ENCODE assay signal across 1 cellular context in the genomic region with DNA sequence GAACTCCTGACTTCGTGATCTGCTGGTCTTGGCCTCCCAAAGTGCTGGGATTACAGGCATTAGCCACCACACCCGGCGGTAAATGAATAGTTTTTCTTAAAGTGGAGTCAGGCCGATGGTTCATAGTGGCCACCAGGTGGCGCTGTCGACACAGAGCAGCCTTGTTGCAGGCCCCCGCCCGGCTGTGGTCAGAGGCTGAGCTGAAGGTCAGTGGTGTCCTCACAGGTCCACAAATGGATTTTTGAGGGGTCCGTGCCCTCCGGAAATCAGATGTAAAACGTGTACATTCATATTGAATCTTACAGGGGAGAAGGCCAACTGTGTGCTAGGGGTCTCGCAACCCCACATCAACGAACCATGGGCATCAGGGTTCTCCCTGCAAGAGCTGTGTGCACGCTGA.
TF ChIP-seq lines count a peak whose summit lies in the region.

No MANE protein-coding gene starts in this region.

TF ChIP-seq in GM12878, 131 proteins besides CTCF, POLR2A, EP300 and RAD21:
- TF ChIP-seq NRF1 (conservative IDR thresholded peaks at IDR 0.05; ENCODE audit: low read depth, low read length) (no peak), ATF7 (IDR thresholded peaks at IDR 0.05; ENCODE audit: low read depth) (no peak), PAX8 (IDR thresholded peaks at IDR 0.05) (no peak), GABPA (IDR thresholded peaks at IDR 0.05; ENCODE audit: low read depth) (no peak), BRCA1 (IDR thresholded peaks at IDR 0.05; ENCODE audit: low read depth, low read length) (no peak), MYC (IDR thresholded peaks at IDR 0.05; ENCODE audit: insufficient read depth, insufficient read length, insufficient replicate concordance, low read length, severe bottlenecking) (no peak), E2F4 (IDR thresholded peaks at IDR 0.05; ENCODE audit: low read depth, low read length) (no peak), IKZF2 (IDR thresholded peaks at IDR 0.05) (no peak), TCF3 (IDR thresholded peaks at IDR 0.05; ENCODE audit: borderline replicate concordance, insufficient read depth, low read depth, low read length) (no peak), SUPT20H (IDR thresholded peaks at IDR 0.05; ENCODE audit: borderline replicate concordance, control insufficient read depth, low read depth, low read length) (no peak), SMAD1 (IDR thresholded peaks at IDR 0.05; ENCODE audit: low read depth, partially characterized antibody) (no peak), RUNX3 (IDR thresholded peaks at IDR 0.05; ENCODE audit: low read length) (peak; percentile 32; the same call in 1 of the 2 replicates), CBX5 (IDR thresholded peaks at IDR 0.05; ENCODE audit: low read depth) (peak; percentile 98), POLR2AphosphoS5 (IDR thresholded peaks at IDR 0.05; ENCODE audit: low read length) (no peak), NFXL1 (IDR thresholded peaks at IDR 0.05; ENCODE audit: borderline replicate concordance) (peak; percentile 89), PML (IDR thresholded peaks at IDR 0.05; ENCODE audit: low read length) (no peak), CEBPB (IDR thresholded peaks at IDR 0.05; ENCODE audit: borderline replicate concordance in 1 of 2, low read depth in 2 of 2, low read length in 2 of 2) (no peak), CREM (IDR thresholded peaks at IDR 0.05; ENCODE audit: low read depth) (no peak), HSF1 (IDR thresholded peaks at IDR 0.05; ENCODE audit: low read depth, low read length) (no peak), USF2 (IDR thresholded peaks at IDR 0.05; ENCODE audit: borderline replicate concordance, low read depth, low read length) (no peak), ZZZ3 (IDR thresholded peaks at IDR 0.05; ENCODE audit: control insufficient read depth, insufficient read length, low read depth) (no peak), ASH2L (IDR thresholded peaks at IDR 0.05; ENCODE audit: borderline replicate concordance, low read depth) (no peak), KAT2A (conservative IDR thresholded peaks at IDR 0.05; ENCODE audit: control insufficient read depth, low read depth, low read length) (no peak), POU2F2 (IDR thresholded peaks at IDR 0.05; ENCODE audit: borderline replicate concordance, low read depth, low read length) (no peak)
- TF ChIP-seq, protein P1, sequence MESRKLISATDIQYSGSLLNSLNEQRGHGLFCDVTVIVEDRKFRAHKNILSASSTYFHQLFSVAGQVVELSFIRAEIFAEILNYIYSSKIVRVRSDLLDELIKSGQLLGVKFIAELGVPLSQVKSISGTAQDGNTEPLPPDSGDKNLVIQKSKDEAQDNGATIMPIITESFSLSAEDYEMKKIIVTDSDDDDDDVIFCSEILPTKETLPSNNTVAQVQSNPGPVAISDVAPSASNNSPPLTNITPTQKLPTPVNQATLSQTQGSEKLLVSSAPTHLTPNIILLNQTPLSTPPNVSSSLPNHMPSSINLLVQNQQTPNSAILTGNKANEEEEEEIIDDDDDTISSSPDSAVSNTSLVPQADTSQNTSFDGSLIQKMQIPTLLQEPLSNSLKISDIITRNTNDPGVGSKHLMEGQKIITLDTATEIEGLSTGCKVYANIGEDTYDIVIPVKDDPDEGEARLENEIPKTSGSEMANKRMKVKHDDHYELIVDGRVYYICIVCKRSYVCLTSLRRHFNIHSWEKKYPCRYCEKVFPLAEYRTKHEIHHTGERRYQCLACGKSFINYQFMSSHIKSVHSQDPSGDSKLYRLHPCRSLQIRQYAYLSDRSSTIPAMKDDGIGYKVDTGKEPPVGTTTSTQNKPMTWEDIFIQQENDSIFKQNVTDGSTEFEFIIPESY (IDR thresholded peaks at IDR 0.05) = peak; percentile 93
- TF ChIP-seq, protein P2, sequence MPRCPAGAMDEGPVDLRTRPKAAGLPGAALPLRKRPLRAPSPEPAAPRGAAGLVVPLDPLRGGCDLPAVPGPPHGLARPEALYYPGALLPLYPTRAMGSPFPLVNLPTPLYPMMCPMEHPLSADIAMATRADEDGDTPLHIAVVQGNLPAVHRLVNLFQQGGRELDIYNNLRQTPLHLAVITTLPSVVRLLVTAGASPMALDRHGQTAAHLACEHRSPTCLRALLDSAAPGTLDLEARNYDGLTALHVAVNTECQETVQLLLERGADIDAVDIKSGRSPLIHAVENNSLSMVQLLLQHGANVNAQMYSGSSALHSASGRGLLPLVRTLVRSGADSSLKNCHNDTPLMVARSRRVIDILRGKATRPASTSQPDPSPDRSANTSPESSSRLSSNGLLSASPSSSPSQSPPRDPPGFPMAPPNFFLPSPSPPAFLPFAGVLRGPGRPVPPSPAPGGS (IDR thresholded peaks at IDR 0.05; ENCODE audit: borderline replicate concordance, insufficient read depth, low read depth, low read length, poor library complexity, severe bottlenecking) = no peak
